In the genomic region with DNA sequence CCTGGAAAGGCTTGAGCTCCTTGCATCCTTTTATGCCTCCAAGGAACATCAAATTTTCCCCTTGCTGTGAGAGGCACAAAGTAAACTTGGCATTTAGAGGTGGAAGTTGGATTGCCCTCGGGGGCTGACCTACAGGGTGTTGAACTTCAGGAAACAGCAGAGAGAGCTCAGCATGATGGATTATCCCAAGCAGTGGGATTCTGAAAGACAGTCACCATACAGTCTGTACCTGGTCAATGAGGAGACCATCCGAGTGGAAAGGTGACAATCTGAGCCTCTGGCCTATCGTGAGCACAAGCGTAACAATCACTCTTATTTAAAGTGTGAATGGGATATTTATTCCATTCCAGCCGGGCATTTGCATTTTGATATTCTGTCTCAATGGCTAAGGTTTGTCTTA, we compare ENCODE assay signal across 23 cellular contexts.
A peak's percentile ranks its signal among the peaks of the same experiment; 100 is the strongest.
DNase-seq lines count a peak whose midpoint lies in the region; ATAC-seq and TF ChIP-seq lines count a peak whose summit lies in the region.
"Had no signal": no experiment of that assay in that cellular context is flagged by ENCODE, and none has a peak within 500 bp of the region (broad histone marks: within the 10 kb centered on the region; RNA-seq: fewer than 3 reads in every experiment).

No MANE protein-coding gene starts in this region.

- no peak for TF ChIP-seq CTCF in IMR-90 (conservative IDR thresholded peaks at IDR 0.05; ENCODE audit: low read depth, low read length)
- TF ChIP-seq CTCF in chondrocyte (IDR thresholded peaks at IDR 0.05), result no peak
- TF ChIP-seq CTCF in nephron (IDR thresholded peaks at IDR 0.05; ENCODE audit: unreplicated experiment in 3 of 3), result no peak
- no peak for TF ChIP-seq CTCF in neural progenitor cell (IDR thresholded peaks at IDR 0.05)

- TF ChIP-seq POLR2A in IMR-90 (IDR thresholded peaks at IDR 0.05; ENCODE audit: low read depth, low read length), result no peak

- H3K27ac Mint-ChIP-seq in chondrocyte (ENCODE audit: unreplicated experiment) (peak overlapping the region; percentile 93), nephron (no peak overlapping the region), neural progenitor cell (no peak overlapping the region)
- H3K27ac Mint-ChIP-seq: CD4-positive, CD25-positive, alpha-beta regulatory T cell; CD8-positive, alpha-beta memory T cell; HFFc6 had no signal

- no TSS peak for BruUV-seq in IMR-90 (replicated peaks; lab: Mats Ljungman, UMichigan)

- H3K4me1 ChIP-seq in IMR-90 (ENCODE audit: control insufficient read depth, insufficient read depth, low read length) (no peaks in the 10 kb centered on the region), neural progenitor cell (no peaks in the 10 kb centered on the region)
- H3K4me1 ChIP-seq: BE2C had no signal

- no peak overlapping the region for H3K56ac ChIP-seq in IMR-90 (ENCODE audit: extremely low read depth, insufficient read depth, low read length)

- H3K4me1 Mint-ChIP-seq in chondrocyte (ENCODE audit: low read depth) (peaks cover 4% of the 10 kb centered on the region), nephron (no peaks in the 10 kb centered on the region), neural progenitor cell (no peaks in the 10 kb centered on the region)
- H3K4me1 Mint-ChIP-seq: CD4-positive, CD25-positive, alpha-beta regulatory T cell had no signal

- 0 out of 2 replicates have a peak overlapping the region, but pooled peaks have one; percentile 42 for H3K14ac ChIP-seq in IMR-90 (replicated peaks; ENCODE audit: low read depth, low read length)

- peaks cover 93% of the 10 kb centered on the region for H3K79me2 ChIP-seq in neural progenitor cell (ENCODE audit: low read depth)

- H3K27me3 Mint-ChIP-seq in chondrocyte (ENCODE audit: low read depth) (no peaks in the 10 kb centered on the region), nephron (ENCODE audit: low read depth) (no peaks in the 10 kb centered on the region), neural progenitor cell (ENCODE audit: insufficient read depth, low read depth) (no peaks in the 10 kb centered on the region)
- H3K27me3 Mint-ChIP-seq: CD4-positive, CD25-positive, alpha-beta regulatory T cell had no signal

- no peak overlapping the region for H3K18ac ChIP-seq in IMR-90 (ENCODE audit: low read depth, low read length)

- H3K9me3 Mint-ChIP-seq in chondrocyte (ENCODE audit: low read depth) (peaks cover 34% of the 10 kb centered on the region), nephron (peaks cover 30% of the 10 kb centered on the region), neural progenitor cell (peaks cover 27% of the 10 kb centered on the region)

- H2AFZ ChIP-seq in IMR-90 (replicated peaks; ENCODE audit: low read length, poor library complexity) (no peak overlapping the region), neural progenitor cell (replicated peaks) (no peak overlapping the region)

- peak overlapping the region; percentile 46 for H2BK20ac ChIP-seq in IMR-90 (ENCODE audit: low read depth, low read length)

- DNase-seq in H7 (no peak), IMR-90 (no peak), chondrocyte (ENCODE audit: low spot score) (no peak), NCI-H1436 (lab: John Stamatoyannopoulos, UW) (no peak), HUDEP-2 (lab: John Stamatoyannopoulos, UW; ENCODE audit: unreplicated experiment in 76 of 76) (no peak), neural progenitor cell (ENCODE audit: low spot score) (no peak), A172 (ENCODE audit: low spot score) (no peak)
- DNase-seq: 8988T; ACHN; BE2C; C1 segment of cervical spinal cord; CD4-positive, CD25-positive, alpha-beta regulatory T cell; CD8-positive, alpha-beta memory T cell; COR-L47; DMS 273 treated with DMSO at 0.1 percent for 48 hours; DMS53; DND-41; EL; GOT3; HCEC 1CT; HFFc6 had no signal

- in situ Hi-C loops in IMR-90 (cut with MboI; ENCODE audit: low sequenced_read_pairs), result no loop called here

- no peak overlapping the region for H2AK9ac ChIP-seq in IMR-90 (replicated peaks; ENCODE audit: low read depth, low read length, poor library complexity)

- H4K5ac ChIP-seq in IMR-90 (ENCODE audit: low read depth, low read length), result no peak overlapping the region

- POLR2A ChIA-PET in IMR-90 (lab: Charles Lee; ENCODE audit: unreplicated experiment), result no interaction called here

- H3K36me3 ChIP-seq in H7 (replicated peaks; ENCODE audit: control insufficient read depth, insufficient read depth, low read length) (peaks cover 8% of the 10 kb centered on the region), IMR-90 (ENCODE audit: control insufficient read depth, insufficient read depth, low read length) (no peaks in the 10 kb centered on the region; the same call in 1 of the 2 replicates), neural progenitor cell (no peaks in the 10 kb centered on the region)
- H3K36me3 ChIP-seq: BE2C had no signal

- H3K79me1 ChIP-seq in IMR-90 (ENCODE audit: low read depth in 1 of 2, low read length in 2 of 2), result no peaks in the 10 kb centered on the region

- H3K36me3 Mint-ChIP-seq in chondrocyte (ENCODE audit: low read depth) (peaks cover 37% of the 10 kb centered on the region), nephron (ENCODE audit: low read depth) (peaks cover 18% of the 10 kb centered on the region), neural progenitor cell (no peaks in the 10 kb centered on the region)
- H3K36me3 Mint-ChIP-seq: CD4-positive, CD25-positive, alpha-beta regulatory T cell; CD8-positive, alpha-beta memory T cell had no signal

- H3K4me2 ChIP-seq in IMR-90 (ENCODE audit: low read depth, low read length) (no peak overlapping the region), neural progenitor cell (no peak overlapping the region)

- no peaks in the 10 kb centered on the region for H4K20me1 ChIP-seq in IMR-90 (ENCODE audit: insufficient read depth, low read length)
- no peaks in the 10 kb centered on the region for H4K20me1 ChIP-seq in neural progenitor cell (ENCODE audit: low read depth)

- H3K4me3 ChIP-seq in H7 (ENCODE audit: insufficient read depth, low read depth, low read length), result peak overlapping the region; percentile 25; the same call in 1 of the 2 replicates
- no peak overlapping the region for H3K4me3 ChIP-seq in IMR-90 (ENCODE audit: insufficient read depth, low read depth, low read length)
- no peak overlapping the region for H3K4me3 ChIP-seq in neural progenitor cell
- H3K4me3 ChIP-seq: GM12878 had no signal

- peaks cover 14% of the 10 kb centered on the region for H3K9me3 ChIP-seq in IMR-90 (ENCODE audit: control insufficient read depth, insufficient read depth, low read length)
- H3K9me3 ChIP-seq in neural progenitor cell (ENCODE audit: low read depth), result no peaks in the 10 kb centered on the region
- H3K9me3 ChIP-seq: BE2C had no signal

- TF ChIP-seq RAD21 in IMR-90 (IDR thresholded peaks at IDR 0.05; ENCODE audit: low read length), result no peak

- peak overlapping the region; percentile 37; the same call in 1 of the 2 replicates for H3K4ac ChIP-seq in IMR-90 (ENCODE audit: low read depth, low read length)

- H3K9me1 ChIP-seq in IMR-90 (ENCODE audit: insufficient read depth, low read length), result no peaks in the 10 kb centered on the region

- H3K23ac ChIP-seq in IMR-90 (ENCODE audit: low read depth, low read length), result no peak overlapping the region

- H3F3A ChIP-seq in neural progenitor cell (ENCODE audit: low read depth), result no peaks in the 10 kb centered on the region

- H2BK120ac ChIP-seq in IMR-90 (ENCODE audit: low read depth, low read length), result peak overlapping the region; percentile 61; the same call in 1 of the 2 replicates

- no peak overlapping the region; a peak in 1 of 4 replicates for H4K8ac ChIP-seq in IMR-90 (ENCODE audit: low read depth in 2 of 2, low read length in 2 of 2)

- H3K9ac ChIP-seq in IMR-90 (ENCODE audit: low read depth, low read length) (no peak overlapping the region), neural progenitor cell (no peak overlapping the region)

- H3K4me3 Mint-ChIP-seq in chondrocyte (ENCODE audit: unreplicated experiment) (peak overlapping the region; percentile 88), nephron (peak overlapping the region; percentile 84 to 92 (median 90)), neural progenitor cell (no peak overlapping the region)
- H3K4me3 Mint-ChIP-seq: CD4-positive, CD25-positive, alpha-beta regulatory T cell; CD8-positive, alpha-beta memory T cell; HFFc6 had no signal

- ATAC-seq in IMR-90 (ENCODE audit: low read depth), result no peak
- ATAC-seq: GM12878 had no signal

- H3K27ac ChIP-seq in IMR-90 (ENCODE audit: insufficient read depth, low read length) (no peak overlapping the region), neural progenitor cell (no peak overlapping the region)

- intact Hi-C loops in IMR-90 (cut with micrococcal nuclease), result no loop called here

- no CpG with 5 or more reads among the region's 5 CpGs for WGBS in IMR-90 (ENCODE audit: extremely low coverage in 2 of 2, insufficient read length in 1 of 2), 2 experiments

- CTCF ChIA-PET in IMR-90 (lab: Yijun Ruan, JAX), result no interaction called here

- H3K27me3 ChIP-seq in H7 (ENCODE audit: control insufficient read depth, insufficient read depth, low read length) (no peaks in the 10 kb centered on the region), IMR-90 (ENCODE audit: control insufficient read depth, insufficient read depth, low read length) (no peaks in the 10 kb centered on the region), neural progenitor cell (no peaks in the 10 kb centered on the region)
- H3K27me3 ChIP-seq: BE2C had no signal

- no peak overlapping the region for H2BK5ac ChIP-seq in IMR-90 (ENCODE audit: low read depth, low read length, poor library complexity, severe bottlenecking)

- dilution Hi-C loops in IMR-90 (cut with HindIII; ENCODE audit: low sequenced_read_pairs, unreplicated experiment), result no loop called here

- no peak overlapping the region for H2BK15ac ChIP-seq in IMR-90 (ENCODE audit: low read depth, low read length)

- no peak overlapping the region; the same call in 1 of the 2 replicates for H2AK5ac ChIP-seq in IMR-90 (ENCODE audit: low read depth, low read length)

- no peak overlapping the region for H4K91ac ChIP-seq in IMR-90 (ENCODE audit: insufficient read depth, low read depth, low read length)

TF ChIP-seq in IMR-90, 13 proteins besides CTCF, POLR2A, EP300 and RAD21 (continues in another document):
- TF ChIP-seq MXI1 (IDR thresholded peaks at IDR 0.05; ENCODE audit: borderline replicate concordance, low read depth, low read length) (no peak), CEBPB (IDR thresholded peaks at IDR 0.05; ENCODE audit: low read depth, low read length) (no peak), RCOR1 (IDR thresholded peaks at IDR 0.05; ENCODE audit: insufficient replicate concordance, low read length) (no peak), MAZ (IDR thresholded peaks at IDR 0.05; ENCODE audit: borderline replicate concordance, low read depth, low read length) (no peak), FOS (IDR thresholded peaks at IDR 0.05; ENCODE audit: low read depth, low read length) (no peak)
- TF ChIP-seq, protein P1, sequence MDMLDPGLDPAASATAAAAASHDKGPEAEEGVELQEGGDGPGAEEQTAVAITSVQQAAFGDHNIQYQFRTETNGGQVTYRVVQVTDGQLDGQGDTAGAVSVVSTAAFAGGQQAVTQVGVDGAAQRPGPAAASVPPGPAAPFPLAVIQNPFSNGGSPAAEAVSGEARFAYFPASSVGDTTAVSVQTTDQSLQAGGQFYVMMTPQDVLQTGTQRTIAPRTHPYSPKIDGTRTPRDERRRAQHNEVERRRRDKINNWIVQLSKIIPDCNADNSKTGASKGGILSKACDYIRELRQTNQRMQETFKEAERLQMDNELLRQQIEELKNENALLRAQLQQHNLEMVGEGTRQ (IDR thresholded peaks at IDR 0.05; ENCODE audit: low read depth, low read length), result no peak
